ENCODE assay signal across 1 cellular context in the genomic region with DNA sequence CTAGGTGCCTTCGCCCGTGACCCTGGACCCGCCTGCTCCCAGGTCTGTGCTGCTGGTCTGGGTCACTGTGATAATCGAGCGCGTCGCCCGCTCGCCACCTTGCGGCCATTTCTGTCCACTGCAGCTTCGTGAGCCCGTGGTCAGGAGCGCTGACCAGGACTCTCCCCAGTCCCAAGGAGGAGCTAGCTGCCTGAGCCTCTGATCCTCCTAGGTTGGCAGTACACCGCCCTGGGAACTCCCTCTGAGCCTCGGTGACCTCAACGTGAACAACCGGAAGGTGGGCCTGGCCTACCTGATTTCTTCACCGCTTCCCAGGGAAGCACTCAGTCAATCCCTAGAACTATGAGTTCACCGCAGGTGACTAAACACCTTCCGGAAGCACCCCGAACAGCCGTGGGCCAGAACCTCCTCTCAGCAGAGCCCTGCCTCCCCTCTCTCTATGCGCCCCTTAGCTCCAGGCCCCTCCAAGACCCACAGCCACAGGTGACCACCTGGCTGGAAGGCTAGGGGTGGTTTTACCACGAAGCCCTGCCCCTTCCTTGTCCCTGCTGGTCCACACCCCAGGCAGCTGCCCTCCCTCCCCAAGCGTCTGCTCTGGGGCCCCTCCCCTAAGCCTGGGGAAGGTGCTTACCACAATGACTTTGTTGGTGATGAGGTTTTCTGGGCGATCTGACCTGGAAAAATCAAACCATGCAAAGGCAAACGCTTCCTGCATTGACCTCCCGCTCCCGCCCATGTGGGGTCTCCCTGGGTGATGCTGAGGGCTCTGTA.
TF ChIP-seq lines count a peak whose summit lies in the region.

No MANE protein-coding gene starts in this region.

TF ChIP-seq in HCT116, 20 proteins besides CTCF, POLR2A, EP300 and RAD21 (continued from another document):
- TF ChIP-seq, protein P1, sequence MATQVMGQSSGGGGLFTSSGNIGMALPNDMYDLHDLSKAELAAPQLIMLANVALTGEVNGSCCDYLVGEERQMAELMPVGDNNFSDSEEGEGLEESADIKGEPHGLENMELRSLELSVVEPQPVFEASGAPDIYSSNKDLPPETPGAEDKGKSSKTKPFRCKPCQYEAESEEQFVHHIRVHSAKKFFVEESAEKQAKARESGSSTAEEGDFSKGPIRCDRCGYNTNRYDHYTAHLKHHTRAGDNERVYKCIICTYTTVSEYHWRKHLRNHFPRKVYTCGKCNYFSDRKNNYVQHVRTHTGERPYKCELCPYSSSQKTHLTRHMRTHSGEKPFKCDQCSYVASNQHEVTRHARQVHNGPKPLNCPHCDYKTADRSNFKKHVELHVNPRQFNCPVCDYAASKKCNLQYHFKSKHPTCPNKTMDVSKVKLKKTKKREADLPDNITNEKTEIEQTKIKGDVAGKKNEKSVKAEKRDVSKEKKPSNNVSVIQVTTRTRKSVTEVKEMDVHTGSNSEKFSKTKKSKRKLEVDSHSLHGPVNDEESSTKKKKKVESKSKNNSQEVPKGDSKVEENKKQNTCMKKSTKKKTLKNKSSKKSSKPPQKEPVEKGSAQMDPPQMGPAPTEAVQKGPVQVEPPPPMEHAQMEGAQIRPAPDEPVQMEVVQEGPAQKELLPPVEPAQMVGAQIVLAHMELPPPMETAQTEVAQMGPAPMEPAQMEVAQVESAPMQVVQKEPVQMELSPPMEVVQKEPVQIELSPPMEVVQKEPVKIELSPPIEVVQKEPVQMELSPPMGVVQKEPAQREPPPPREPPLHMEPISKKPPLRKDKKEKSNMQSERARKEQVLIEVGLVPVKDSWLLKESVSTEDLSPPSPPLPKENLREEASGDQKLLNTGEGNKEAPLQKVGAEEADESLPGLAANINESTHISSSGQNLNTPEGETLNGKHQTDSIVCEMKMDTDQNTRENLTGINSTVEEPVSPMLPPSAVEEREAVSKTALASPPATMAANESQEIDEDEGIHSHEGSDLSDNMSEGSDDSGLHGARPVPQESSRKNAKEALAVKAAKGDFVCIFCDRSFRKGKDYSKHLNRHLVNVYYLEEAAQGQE (IDR thresholded peaks at IDR 0.05; ENCODE audit: low read depth) = no peak
- TF ChIP-seq CBX3 (IDR thresholded peaks at IDR 0.05; ENCODE audit: low read depth) (no peak), SP1 (IDR thresholded peaks at IDR 0.05; ENCODE audit: low read depth) (no peak), POLR2AphosphoS5 (IDR thresholded peaks at IDR 0.05; ENCODE audit: low read depth, low read length) (no peak), ELF1 (IDR thresholded peaks at IDR 0.05; ENCODE audit: borderline replicate concordance, low read depth) (no peak)
- TF ChIP-seq, protein P2, sequence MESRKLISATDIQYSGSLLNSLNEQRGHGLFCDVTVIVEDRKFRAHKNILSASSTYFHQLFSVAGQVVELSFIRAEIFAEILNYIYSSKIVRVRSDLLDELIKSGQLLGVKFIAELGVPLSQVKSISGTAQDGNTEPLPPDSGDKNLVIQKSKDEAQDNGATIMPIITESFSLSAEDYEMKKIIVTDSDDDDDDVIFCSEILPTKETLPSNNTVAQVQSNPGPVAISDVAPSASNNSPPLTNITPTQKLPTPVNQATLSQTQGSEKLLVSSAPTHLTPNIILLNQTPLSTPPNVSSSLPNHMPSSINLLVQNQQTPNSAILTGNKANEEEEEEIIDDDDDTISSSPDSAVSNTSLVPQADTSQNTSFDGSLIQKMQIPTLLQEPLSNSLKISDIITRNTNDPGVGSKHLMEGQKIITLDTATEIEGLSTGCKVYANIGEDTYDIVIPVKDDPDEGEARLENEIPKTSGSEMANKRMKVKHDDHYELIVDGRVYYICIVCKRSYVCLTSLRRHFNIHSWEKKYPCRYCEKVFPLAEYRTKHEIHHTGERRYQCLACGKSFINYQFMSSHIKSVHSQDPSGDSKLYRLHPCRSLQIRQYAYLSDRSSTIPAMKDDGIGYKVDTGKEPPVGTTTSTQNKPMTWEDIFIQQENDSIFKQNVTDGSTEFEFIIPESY (IDR thresholded peaks at IDR 0.05; ENCODE audit: extremely low read depth, insufficient replicate concordance, low read length) = no peak
- TF ChIP-seq, protein P3, sequence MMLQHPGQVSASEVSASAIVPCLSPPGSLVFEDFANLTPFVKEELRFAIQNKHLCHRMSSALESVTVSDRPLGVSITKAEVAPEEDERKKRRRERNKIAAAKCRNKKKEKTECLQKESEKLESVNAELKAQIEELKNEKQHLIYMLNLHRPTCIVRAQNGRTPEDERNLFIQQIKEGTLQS (IDR thresholded peaks at IDR 0.05) = no peak
